ENCODE assay signal across 8 cellular contexts in genomic region chr1:225987491-225988316, GRCh38. TPM values are rescaled to one million over a fixed set of nuclear protein-coding genes. Genes with fewer than 3 reads are reported as not detected.
DNase-seq lines count a peak whose midpoint lies in the region; ATAC-seq and TF ChIP-seq lines count a peak whose summit lies in the region.

No MANE protein-coding gene starts in this region.

- H3K27ac Mint-ChIP-seq in Calu3 (ENCODE audit: unreplicated experiment) (no peak overlapping the region), HFFc6 (no peak overlapping the region)

- no peaks in the 10 kb centered on the region for H3K27me3 ChIP-seq in Peyer's patch

- no peak overlapping the region for H3K27ac ChIP-seq in Peyer's patch

- H3K4me3 ChIP-seq in Peyer's patch: no peak overlapping the region

- TF ChIP-seq CTCF in Calu3 (IDR thresholded peaks at IDR 0.05; ENCODE audit: unreplicated experiment) (peak; percentile 67), HFFc6 (IDR thresholded peaks at IDR 0.05) (peak; percentile 90), Peyer's patch (IDR thresholded peaks at IDR 0.05) (peak; percentile 52 to 79 (median 71)), omental fat pad (IDR thresholded peaks at IDR 0.05) (no peak)

- H3K4me1 ChIP-seq in Peyer's patch: no peaks in the 10 kb centered on the region

- no peak for DNase-seq in Calu3
- DNase-seq in HFFc6: peak; percentile 45
- no peak for DNase-seq in Peyer's patch
- DNase-seq in erythroblast (lab: John Stamatoyannopoulos, UW): peak; percentile 66 to 78
- peak; percentile 60 for DNase-seq in pons (ENCODE audit: low spot score)
- no peak for DNase-seq in omental fat pad (ENCODE audit: low spot score)

- H3K4me3 Mint-ChIP-seq in Calu3 (ENCODE audit: low read depth, unreplicated experiment): no peak overlapping the region
- no peak overlapping the region for H3K4me3 Mint-ChIP-seq in HFFc6

- no peaks in the 10 kb centered on the region for H3K9me3 Mint-ChIP-seq in Calu3 (ENCODE audit: low read depth, unreplicated experiment)
- no peaks in the 10 kb centered on the region for H3K9me3 Mint-ChIP-seq in HFFc6

- CTCF ChIA-PET in Calu3 (lab: Charles Lee): interaction anchor here (0.6 to 3.5 kb wide), 7 partner anchors 9 to 513 kb away, joined by 3 to 20 read pairs (median 4); partner anchors contain the start of gene H3-3A

- H3K4me1 Mint-ChIP-seq in Calu3 (ENCODE audit: low read depth, unreplicated experiment): no peaks in the 10 kb centered on the region
- H3K4me1 Mint-ChIP-seq in HFFc6 (ENCODE audit: low read depth): no peaks in the 10 kb centered on the region

- peaks cover 70% of the 10 kb centered on the region for H3K36me3 Mint-ChIP-seq in Calu3 (ENCODE audit: insufficient read depth, unreplicated experiment)
- peaks cover 30% of the 10 kb centered on the region for H3K36me3 Mint-ChIP-seq in HFFc6 (ENCODE audit: low read depth)

- BruUV-seq in Calu3 (replicated peaks; lab: Mats Ljungman, UMichigan): no TSS peak

- no peak for ATAC-seq in omental fat pad (ENCODE audit: low FRiP score)
- ATAC-seq in HG02973 (IDR thresholded peaks at IDR 0.05; ENCODE audit: unreplicated experiment): no peak
- no peak for ATAC-seq in HG03571 (IDR thresholded peaks at IDR 0.05; ENCODE audit: unreplicated experiment)

- intact Hi-C loops in Calu3 (cut with micrococcal nuclease; ENCODE audit: unreplicated experiment): no loop called here

- TF ChIP-seq POLR2A in Peyer's patch (IDR thresholded peaks at IDR 0.05) (no peak), erythroblast (IDR thresholded peaks at IDR 0.05; ENCODE audit: low read length) (no peak)

- H3K27me3 Mint-ChIP-seq in Calu3 (ENCODE audit: unreplicated experiment) (no peaks in the 10 kb centered on the region), HFFc6 (ENCODE audit: insufficient read depth) (no peaks in the 10 kb centered on the region)

- H3K36me3 ChIP-seq in Peyer's patch: peaks cover 0 to 92% (median 0%) of the 10 kb centered on the region in 3 donors

- H3K9me3 ChIP-seq in Peyer's patch: no peaks in the 10 kb centered on the region

RNA-seq across cellular contexts. Expression of gene SDE2, which starts 11.4 kb away (rescaled TPM):
- total RNA-seq in Calu3 (2022) (26.2 and 28.1 TPM in 2 replicates), Peyer's patch (10 to 100 TPM; 10.9 to 22.3 (median 15.8) TPM), omental fat pad (10 to 100 TPM; 18.0 to 42.3 (median 21.5) TPM)
- total RNA-seq in HFFc6 (2021; fragmentation: NEBNext Ultra II Directional; extraction: Animal tissue kit (Norgen Biotek cat#: 25700)): 10 to 100 TPM; 16.1 to 18.1 (median 16.5) TPM

RNA-seq across cellular contexts. Expression of gene LEFTY2, which starts 46.7 kb away (rescaled TPM):
- not detected in 2 replicates for total RNA-seq in Calu3 (2022)
- total RNA-seq in HFFc6 (2021; fragmentation: NEBNext Ultra II Directional; extraction: Animal tissue kit (Norgen Biotek cat#: 25700)): not detected
- not detected for total RNA-seq in Peyer's patch
- total RNA-seq in omental fat pad: 1 to 10 TPM in 1 of 4 donors, under 1 TPM in 2, not detected in 1; 0.36 to 4.5 (median 0.63) TPM

Comparison
In these comparisons a context has a peak if more than half of its experiments do, and no peak if none do; other contexts are left out.
1. DNase-seq: peak in HFFc6 (single experiment), erythroblast (2 of 2) and pons (single experiment); none in Calu3 (single experiment), Peyer's patch (0 of 3) and omental fat pad (single experiment).
2. CTCF ChIP-seq: peak in Calu3 (single experiment), HFFc6 (single experiment) and Peyer's patch (6 of 6); none in omental fat pad (0 of 3).